Comparison of ENCODE assay signal across 28 cellular contexts in the genomic region with DNA sequence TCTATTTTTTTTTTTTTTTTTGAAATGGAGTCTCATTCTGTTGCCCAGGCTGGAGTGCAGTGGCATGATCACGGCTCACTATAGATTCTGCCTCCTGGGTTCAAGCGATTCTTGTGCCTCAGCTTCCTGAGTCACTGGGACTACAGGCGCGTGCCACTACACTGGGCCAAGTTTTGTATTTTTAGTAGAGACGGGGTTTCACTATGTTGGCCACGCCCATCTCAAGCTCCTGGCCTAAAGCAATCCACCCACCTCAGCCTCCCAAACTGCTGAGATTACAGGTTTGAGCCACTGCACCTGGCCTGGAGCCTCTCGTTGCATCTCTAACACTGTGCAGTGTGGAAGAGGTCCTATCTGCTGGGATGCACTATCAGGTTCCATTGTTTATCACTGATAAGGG.
"Had no signal": no experiment of that assay in that cellular context is flagged by ENCODE, and none has a peak within 500 bp of the region (broad histone marks: within the 10 kb centered on the region; RNA-seq: fewer than 3 reads in every experiment).

No MANE protein-coding gene starts in this region.

- H3K27me3 Mint-ChIP-seq: naive thymus-derived CD8-positive, alpha-beta T cell; progenitor cell of endocrine pancreas; stimulated activated memory B cell treated with anti-CD40 and anti-IgM and Interleukin-4, amounts not matched to agents 10 μg/mL and 1 μg/mL and 100 μg/mL, for 72 hours; stimulated activated naive CD8-positive, alpha-beta T cell treated with anti-CD3 and anti-CD28 coated beads, Interleukin-15, amount 100 ng/mL, for 72 hours; type B pancreatic cell had no signal

- H3K27ac ChIP-seq: left lung, lower lobe of right lung, pancreas, right atrium auricular region, right lobe of liver, tibial nerve, uterus had no signal

- H3K27ac Mint-ChIP-seq: immature natural killer cell; naive thymus-derived CD8-positive, alpha-beta T cell; nephron; progenitor cell of endocrine pancreas; stimulated activated memory B cell treated with anti-CD40 and anti-IgM and Interleukin-4, amounts not matched to agents 10 μg/mL and 1 μg/mL and 100 μg/mL, for 72 hours; stimulated activated naive CD8-positive, alpha-beta T cell treated with anti-CD3 and anti-CD28 coated beads, Interleukin-15, amount 100 ng/mL, for 72 hours; type B pancreatic cell had no signal

- H3K4me3 Mint-ChIP-seq: immature natural killer cell; naive thymus-derived CD8-positive, alpha-beta T cell; nephron; neural crest cell; stimulated activated memory B cell treated with anti-CD40 and anti-IgM and Interleukin-4, amounts not matched to agents 10 μg/mL and 1 μg/mL and 100 μg/mL, for 72 hours; stimulated activated naive CD8-positive, alpha-beta T cell treated with anti-CD3 and anti-CD28 coated beads, Interleukin-15, amount 100 ng/mL, for 72 hours; type B pancreatic cell had no signal

- H3K9me3 Mint-ChIP-seq: nephron, neural crest cell had no signal

- H3K36me3 ChIP-seq: left lung, lower lobe of right lung, pancreas, right atrium auricular region, right lobe of liver, tibial nerve, uterus had no signal

- H3K4me1 Mint-ChIP-seq: immature natural killer cell; naive thymus-derived CD8-positive, alpha-beta T cell; neural crest cell; stimulated activated memory B cell treated with anti-CD40 and anti-IgM and Interleukin-4, amounts not matched to agents 10 μg/mL and 1 μg/mL and 100 μg/mL, for 72 hours; stimulated activated naive CD8-positive, alpha-beta T cell treated with anti-CD3 and anti-CD28 coated beads, Interleukin-15, amount 100 ng/mL, for 72 hours had no signal

- ATAC-seq: left colon; left lung; lower lobe of right lung; naive thymus-derived CD8-positive, alpha-beta T cell; pancreas; right lobe of liver; stimulated activated memory B cell treated with anti-CD40 and anti-IgM and Interleukin-4, amounts not matched to agents 10 μg/mL and 1 μg/mL and 100 μg/mL, for 72 hours; stimulated activated naive CD8-positive, alpha-beta T cell treated with anti-CD3 and anti-CD28 coated beads, Interleukin-15, amount 100 ng/mL, for 72 hours had no signal

- H3K9me3 ChIP-seq: lower lobe of right lung, pancreas, right atrium auricular region, right lobe of liver, tibial nerve, uterus had no signal

- H3K4me2 ChIP-seq: smooth muscle cell had no signal

- H3K4me3 ChIP-seq: left lung, lower lobe of right lung, pancreas, right atrium auricular region, right lobe of liver, smooth muscle cell, tibial nerve, uterus had no signal

- H3K27me3 ChIP-seq: left lung, pancreas, right atrium auricular region, right lobe of liver, tibial nerve, uterus had no signal

- H3K4me1 ChIP-seq: left lung, lower lobe of right lung, pancreas, right atrium auricular region, right lobe of liver, tibial nerve, uterus had no signal

- DNase-seq: hypothalamus; immature natural killer cell; kidney; left colon; left lung; lower lobe of right lung; mammary epithelial cell; mesenchymal stem cell; naive thymus-derived CD8-positive, alpha-beta T cell; nucleus accumbens; pancreas; right lobe of liver; stimulated activated CD4-positive, alpha-beta T cell treated with anti-CD3 and anti-CD28 coated beads, Interleukin-1b, Interleukin-23, amount 100 ng/mL, for 48 hours; stimulated activated CD4-positive, alpha-beta T cell treated with anti-CD3 and anti-CD28 coated beads, Interleukin-2, amount 100 ng/mL, for 48 hours; stimulated activated CD4-positive, alpha-beta T cell treated with anti-CD3 and anti-CD28 coated beads, Interleukin-4, amount 100 ng/mL, for 4 hours; stimulated activated CD8-positive, alpha-beta memory T cell treated with anti-CD3 and anti-CD28 coated beads, Interleukin-4, amount 100 ng/mL, for 48 hours; stimulated activated naive CD4-positive, alpha-beta T cell treated with Interleukin-2 at 50 U/mL for 16 hours; stimulated activated naive CD8-positive, alpha-beta T cell treated with anti-CD3 and anti-CD28 coated beads, Interleukin-15, amount 100 ng/mL, for 72 hours; substantia nigra; uterus had no signal

- H3K36me3 Mint-ChIP-seq: immature natural killer cell; naive thymus-derived CD8-positive, alpha-beta T cell; stimulated activated memory B cell treated with anti-CD40 and anti-IgM and Interleukin-4, amounts not matched to agents 10 μg/mL and 1 μg/mL and 100 μg/mL, for 72 hours; type B pancreatic cell had no signal
